Comparison of ENCODE assay signal across 7 cellular contexts in the genomic region with DNA sequence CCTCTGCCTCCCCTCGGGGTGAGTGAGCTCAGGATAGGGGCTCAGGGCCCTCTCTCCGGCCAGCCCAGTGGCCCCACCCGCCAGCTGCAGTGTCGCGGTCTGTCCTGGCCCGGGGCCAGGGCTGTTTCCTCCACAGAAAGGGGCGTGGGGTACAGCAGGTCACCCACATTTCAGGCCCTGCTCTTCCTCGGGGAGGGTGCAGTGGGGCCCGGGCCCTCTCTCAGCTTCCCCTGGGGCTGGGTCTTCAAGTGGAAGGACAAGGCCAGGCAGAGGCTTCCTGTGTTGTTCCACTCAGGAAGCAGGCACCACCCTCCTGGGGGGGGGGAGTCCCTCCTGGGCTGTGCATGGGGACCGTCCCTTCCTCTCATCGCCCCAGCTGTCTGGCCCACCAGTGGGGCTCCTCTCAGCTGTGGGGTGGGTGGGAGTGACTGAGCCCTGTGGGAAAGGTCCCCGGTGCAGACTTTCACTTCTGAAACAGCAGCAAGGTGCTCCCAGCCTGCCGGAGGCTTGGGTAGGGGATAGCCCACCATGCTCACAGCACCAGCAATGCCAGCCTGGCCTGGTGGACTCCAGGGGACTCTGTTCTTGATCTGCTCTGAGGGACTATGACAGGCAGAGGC. TPM values are rescaled to one million over a fixed set of nuclear protein-coding genes. Genes with fewer than 3 reads are reported as not detected.
DNase-seq lines count a peak whose midpoint lies in the region; ATAC-seq and TF ChIP-seq lines count a peak whose summit lies in the region.

No MANE protein-coding gene starts in this region.

- peak; percentile 32 for ATAC-seq in HG02678 (IDR thresholded peaks at IDR 0.05; ENCODE audit: unreplicated experiment)
- no peak for ATAC-seq in GM18870 (IDR thresholded peaks at IDR 0.05; ENCODE audit: unreplicated experiment)
- ATAC-seq in GM19035 (IDR thresholded peaks at IDR 0.05; ENCODE audit: unreplicated experiment), result no peak

- intact Hi-C loops in stomach (cut with DNase I; ENCODE audit: low total_unique reads), result no loop called here

- 24 to 43% (median 31%) methylated on average over 8 to 13 of the region's 13 CpGs for WGBS in stomach, 5 donors

- TF ChIP-seq POLR2A in stomach (IDR thresholded peaks at IDR 0.05), result no peak

- H3K4me1 Mint-ChIP-seq in immature natural killer cell, result peaks cover 69 to 75% of the 10 kb centered on the region in 2 donors

- peak overlapping the region in 3 of 4 donors; percentile 14 to 42 (median 26) for H3K4me3 ChIP-seq in stomach

- peak overlapping the region; percentile 91 to 94 (median 94) for H3K4me3 Mint-ChIP-seq in immature natural killer cell

- peaks cover 0 to 8% (median 0%) of the 10 kb centered on the region in 3 donors for H3K27me3 ChIP-seq in stomach

- H3K9me3 Mint-ChIP-seq in immature natural killer cell, result no peaks in the 10 kb centered on the region

- peak; percentile 80 for DNase-seq in activated CD8-positive, alpha-beta memory T cell treated with anti-CD3 and anti-CD28 coated beads, Interleukin-2, amount 50 U/mL, for 48 hours
- peak; percentile 64 to 68 (median 64) for DNase-seq in immature natural killer cell
- peak; percentile 44 for DNase-seq in stomach
- DNase-seq in NCI-H1092 treated with DMSO at 0.1 percent for 48 hours (lab: John Stamatoyannopoulos, UW), result no peak

- no peak for TF ChIP-seq EP300 in stomach (IDR thresholded peaks at IDR 0.05)

- H3K36me3 Mint-ChIP-seq in immature natural killer cell, result peaks cover 5 to 6% (median 5%) of the 10 kb centered on the region in 3 donors

- H3K27ac ChIP-seq in stomach, result peak overlapping the region; percentile 16 to 76 (median 65)

- H3K36me3 ChIP-seq in stomach, result peaks cover 0 to 1% (median 0%) of the 10 kb centered on the region in 4 donors

- peak overlapping the region; percentile 98 to 100 (median 99) for H3K27ac Mint-ChIP-seq in immature natural killer cell

- H3K4me1 ChIP-seq in stomach, result peaks cover 5 to 53% (median 31%) of the 10 kb centered on the region in 4 donors

- no peaks in the 10 kb centered on the region for H3K9me3 ChIP-seq in stomach

- H3K27me3 Mint-ChIP-seq in immature natural killer cell (ENCODE audit: low read depth in 3 of 3), result peaks cover 4 to 27% (median 15%) of the 10 kb centered on the region in 3 donors

- TF ChIP-seq CTCF in stomach (IDR thresholded peaks at IDR 0.05), result no peak

RNA-seq across cellular contexts. Expression of gene GPR132, which starts 3.7 kb away (rescaled TPM):
- polyA plus RNA-seq in immature natural killer cell (10 to 100 TPM in 1 of 3 donors, 1 to 10 TPM in 2; 5.8 to 25.6 (median 8.4) TPM), stomach (under 1 TPM; 0.38 to 0.81 (median 0.76) TPM)
- total RNA-seq in stomach, result 10 to 100 TPM in 1 of 5 donors, 1 to 10 TPM in 3, under 1 TPM in 1; under 0.01 to 11.1 (median 1.7) TPM

RNA-seq across cellular contexts. Expression of gene CDCA4, which starts 40.7 kb away (rescaled TPM):
- polyA plus RNA-seq in immature natural killer cell (10 to 100 TPM; 14.5 to 18.3 (median 14.6) TPM), stomach (1 to 10 TPM; 4.7 to 9.4 (median 8.0) TPM)
- total RNA-seq in stomach, result 10 to 100 TPM in 2 of 5 donors, 1 to 10 TPM in 3; 2.9 to 12.3 (median 4.5) TPM
